9 cellular contexts compared by ENCODE assay signal in genomic region chr5:157267766-157268480, GRCh38. TPM values are rescaled to one million over a fixed set of nuclear protein-coding genes. Genes with fewer than 3 reads are reported as not detected.
DNase-seq lines count a peak whose midpoint lies in the region; ATAC-seq and TF ChIP-seq lines count a peak whose summit lies in the region.
"Had no signal": no experiment of that assay in that cellular context is flagged by ENCODE, and none has a peak within 500 bp of the region (broad histone marks: within the 10 kb centered on the region; RNA-seq: fewer than 3 reads in every experiment).

No MANE protein-coding gene starts in this region.

- H3K4me3 ChIP-seq in GM23338 (peak overlapping the region; percentile 78), OCI-LY7 (ENCODE audit: low read depth, low read length, poor library complexity, severe bottlenecking) (peak overlapping the region; percentile 82), trophoblast cell (ENCODE audit: low read depth, low read length) (no peak overlapping the region)

- peak overlapping the region; percentile 87 for H3K4me2 ChIP-seq in GM23338
- peak overlapping the region; percentile 100 for H3K4me2 ChIP-seq in OCI-LY7 (ENCODE audit: low read length)
- H3K4me2 ChIP-seq in trophoblast cell (ENCODE audit: low read length) = no peak overlapping the region

- H3K9me3 Mint-ChIP-seq in GM23338 = no peaks in the 10 kb centered on the region

- H4K91ac ChIP-seq in trophoblast cell (ENCODE audit: low read depth, low read length) = no peak overlapping the region

- CTCF ChIA-PET in OCI-LY7 (lab: Charles Lee; ENCODE audit: unreplicated experiment) = interaction anchor here (0.6 to 1.3 kb wide), 4 partner anchors 10 to 405 kb away, joined by 3 to 5 read pairs (median 3); no protein-coding TSS in a partner anchor

- no peaks in the 10 kb centered on the region; the same call in 1 of the 2 replicates for H3K36me3 ChIP-seq in GM23338 (ENCODE audit: insufficient read depth)
- peaks cover 31% of the 10 kb centered on the region for H3K36me3 ChIP-seq in OCI-LY7 (ENCODE audit: insufficient read depth, low read length)
- H3K36me3 ChIP-seq in trophoblast cell (ENCODE audit: control insufficient read depth in 1 of 2, insufficient read depth in 2 of 2, low read length in 2 of 2) = no peaks in the 10 kb centered on the region

- no peaks in the 10 kb centered on the region for H3K36me3 Mint-ChIP-seq in GM23338 (ENCODE audit: low read depth)

- H3K4ac ChIP-seq in trophoblast cell (ENCODE audit: low read depth, low read length) = no peak overlapping the region

- H3K79me1 ChIP-seq in trophoblast cell (ENCODE audit: low read length) = peaks cover 3% of the 10 kb centered on the region

- WGBS in trophoblast cell (ENCODE audit: extremely low coverage, insufficient coverage, insufficient read length) = no CpG with 5 or more reads among the region's 8 CpGs

- no peak for TF ChIP-seq CTCF in GM23338 (conservative IDR thresholded peaks at IDR 0.05; ENCODE audit: low read depth in 2 of 2)
- no peak for TF ChIP-seq CTCF in OCI-LY7 (conservative IDR thresholded peaks at IDR 0.05; ENCODE audit: low read length)

- no peaks in the 10 kb centered on the region for H3F3A ChIP-seq in GM23338 (replicated peaks; ENCODE audit: low read depth)

- H3K27ac Mint-ChIP-seq in GM23338 = no peak overlapping the region

- H3K4me3 Mint-ChIP-seq in GM23338 = peak overlapping the region; percentile 82; the same call in 2 of the 3 replicates

- peaks cover 44% of the 10 kb centered on the region for H3K4me1 Mint-ChIP-seq in GM23338

- intact Hi-C loops in OCI-LY7 (cut with micrococcal nuclease; ENCODE audit: unreplicated experiment) = loop anchor here (2.0 to 10.0 kb wide), 7 partner anchors 219 to 1687 kb away; partner anchors contain the start of gene THG1L

- no peak for ATAC-seq in GM23338
- ATAC-seq in GM21526 (IDR thresholded peaks at IDR 0.05; ENCODE audit: low FRiP score, unreplicated experiment) = no peak

- DNase-seq in GM23338 (ENCODE audit: low spot score) (no peak), OCI-LY7 (ENCODE audit: low spot score) (peak; percentile 55), epithelial cell of prostate (ENCODE audit: low read depth, low spot score) (peak; percentile 29), trophoblast cell (peak; percentile 86 to 90), SW480 (ENCODE audit: low spot score) (no peak), kidney glomerular epithelial cell (lab: John Stamatoyannopoulos, UW) (no peak)
- DNase-seq: NCI-H524, small intestine had no signal

- H2AK5ac ChIP-seq in trophoblast cell (ENCODE audit: low read length) = no peak overlapping the region

- H3K18ac ChIP-seq in trophoblast cell (ENCODE audit: low read length) = no peak overlapping the region

- BruUV-seq in OCI-LY7 (replicated peaks; lab: Mats Ljungman, UMichigan) = no TSS peak

- no peak overlapping the region for H3K9ac ChIP-seq in trophoblast cell (ENCODE audit: low read length)

- no peaks in the 10 kb centered on the region for H3K9me3 ChIP-seq in OCI-LY7 (ENCODE audit: low read length)
- H3K9me3 ChIP-seq in trophoblast cell (ENCODE audit: insufficient read depth, low read depth, low read length) = no peaks in the 10 kb centered on the region

- H4K8ac ChIP-seq in trophoblast cell (ENCODE audit: low read depth, low read length) = no peak overlapping the region

- POLR2A ChIA-PET in OCI-LY7 (lab: Charles Lee) = interaction anchor here (0.6 to 2.9 kb wide), 14 partner anchors 8 to 433 kb away, joined by 3 to 11 read pairs (median 5); partner anchors contain the start of gene MED7

- peaks cover 6% of the 10 kb centered on the region for H4K20me1 ChIP-seq in GM23338 (replicated peaks; ENCODE audit: insufficient read depth)
- H4K20me1 ChIP-seq in OCI-LY7 (ENCODE audit: insufficient read depth, low read length) = no peaks in the 10 kb centered on the region

- H2BK5ac ChIP-seq in trophoblast cell (ENCODE audit: low read depth, low read length, poor library complexity) = no peak overlapping the region

- H3K27ac ChIP-seq in GM23338 (ENCODE audit: low read depth) = no peak overlapping the region
- H3K27ac ChIP-seq in OCI-LY7 (ENCODE audit: low read depth, low read length, poor library complexity, severe bottlenecking) = peak overlapping the region; percentile 98
- peak overlapping the region; percentile 13 for H3K27ac ChIP-seq in epithelial cell of prostate
- no peak overlapping the region for H3K27ac ChIP-seq in trophoblast cell (ENCODE audit: low read depth, low read length)

- peaks cover 33% of the 10 kb centered on the region for H3K4me1 ChIP-seq in GM23338 (ENCODE audit: insufficient read depth)
- H3K4me1 ChIP-seq in OCI-LY7 (ENCODE audit: insufficient read depth, low read length, poor library complexity, severe bottlenecking) = peaks cover 84% of the 10 kb centered on the region
- peaks cover 7 to 17% of the 10 kb centered on the region in 2 experiments for H3K4me1 ChIP-seq in trophoblast cell (ENCODE audit: control insufficient read depth in 1 of 2, insufficient read depth in 2 of 2, low read length in 2 of 2)

- H3K27me3 Mint-ChIP-seq in GM23338 (ENCODE audit: insufficient read depth, low read depth, poor library complexity) = peaks cover 13% of the 10 kb centered on the region

- no peaks in the 10 kb centered on the region for H3K9me2 ChIP-seq in GM23338 (ENCODE audit: insufficient read depth)
- no peaks in the 10 kb centered on the region for H3K9me2 ChIP-seq in OCI-LY7 (ENCODE audit: insufficient read depth, low read length)

- H3K27me3 ChIP-seq in GM23338 (ENCODE audit: insufficient read depth) (no peaks in the 10 kb centered on the region), trophoblast cell (ENCODE audit: insufficient read depth, low read length) (no peaks in the 10 kb centered on the region)

- H3K14ac ChIP-seq in trophoblast cell (ENCODE audit: low read length) = no peak overlapping the region

- H2BK12ac ChIP-seq in trophoblast cell (ENCODE audit: low read length) = no peak overlapping the region

- H2AFZ ChIP-seq in GM23338 (no peak overlapping the region), OCI-LY7 (ENCODE audit: low read length) (no peak overlapping the region), trophoblast cell (ENCODE audit: insufficient read depth, low read length, poor library complexity) (no peak overlapping the region)

- H4K12ac ChIP-seq in trophoblast cell (ENCODE audit: low read depth, low read length) = no peak overlapping the region

- H2BK120ac ChIP-seq in trophoblast cell (ENCODE audit: insufficient read depth, low read length, poor library complexity) = no peak overlapping the region

- H3K79me2 ChIP-seq in GM23338 (replicated peaks; ENCODE audit: insufficient read depth) (peaks cover 60% of the 10 kb centered on the region), OCI-LY7 (ENCODE audit: insufficient read depth, low read depth, low read length) (peaks cover 62% of the 10 kb centered on the region), trophoblast cell (ENCODE audit: control insufficient read depth, insufficient read depth, low read length, poor library complexity) (peaks cover 4% of the 10 kb centered on the region)

- no peak overlapping the region for H3K23ac ChIP-seq in trophoblast cell (ENCODE audit: low read length)

RNA-seq across cellular contexts. Expression of gene CYFIP2, which starts 2.0 kb away (rescaled TPM):
- 78.4 and 98.4 TPM in 2 replicates for total RNA-seq in GM23338 (2014; rRNA removed; shearing (Covaris generic))
- polyA plus RNA-seq in GM23338 (2016; fragmentation: Nextera tagmentation; extraction: Ambion mirVana) = 54.1 and 58.9 TPM in 2 replicates
- total RNA-seq in OCI-LY7 (2014; rRNA removed; shearing (Covaris generic)) = 221 and 258 TPM in 2 replicates
- 419 and 461 TPM in 2 replicates for total RNA-seq in OCI-LY7 (2022)
- 19.6 and 21.0 TPM in 2 replicates for polyA plus RNA-seq in trophoblast cell (2013)

Comparison
In these comparisons a context has a peak if more than half of its experiments do, and no peak if none do; other contexts are left out.
1. DNase-seq: peak in OCI-LY7 (single experiment), epithelial cell of prostate (single experiment) and trophoblast cell (2 of 2); none in GM23338 (single experiment), SW480 (single experiment) and kidney glomerular epithelial cell (single experiment).
2. H3K27ac ChIP-seq: peak in OCI-LY7 (single experiment) and epithelial cell of prostate (single experiment); none in GM23338 (single experiment) and trophoblast cell (single experiment).